ENCODE assay signal across 34 cellular contexts in the genomic region with DNA sequence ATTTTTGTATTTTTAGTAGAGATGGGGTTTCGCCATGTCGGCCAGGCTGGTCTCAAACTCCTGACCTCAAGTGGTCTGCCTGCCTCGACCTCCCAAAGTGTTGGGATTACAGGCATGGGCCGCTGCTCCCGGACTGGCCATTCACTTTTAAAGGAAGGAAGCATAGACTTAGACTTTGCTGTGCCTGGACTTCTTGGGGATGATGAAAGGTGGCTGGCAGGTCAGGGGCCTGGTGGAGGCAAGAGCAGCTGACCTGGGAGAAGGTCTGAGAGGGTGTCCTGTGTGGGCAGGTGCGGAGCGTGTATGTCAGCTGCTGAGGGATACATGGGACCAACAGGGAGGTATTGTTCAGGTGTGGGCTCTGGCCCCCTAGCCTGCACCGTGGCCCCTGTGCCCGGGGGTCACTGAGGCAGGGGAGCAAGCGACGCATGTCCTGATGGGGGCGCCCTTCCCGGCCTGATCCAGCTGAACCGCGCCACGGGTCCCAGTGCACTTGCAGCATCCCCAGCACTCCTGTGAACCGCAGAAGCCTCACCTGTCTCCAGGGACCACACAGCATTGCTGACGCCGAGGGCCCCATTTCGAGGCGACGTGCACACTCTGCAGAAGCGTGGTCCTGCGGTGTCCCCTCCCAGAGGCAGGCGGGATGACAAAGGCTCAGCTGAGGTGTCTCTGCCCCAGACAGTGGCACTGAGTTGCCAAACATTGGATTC. TPM values are rescaled to one million over a fixed set of nuclear protein-coding genes. Genes with fewer than 3 reads are reported as not detected.
DNase-seq lines count a peak whose midpoint lies in the region; ATAC-seq and TF ChIP-seq lines count a peak whose summit lies in the region.
"Had no signal": no experiment of that assay in that cellular context is flagged by ENCODE, and none has a peak within 500 bp of the region (broad histone marks: within the 10 kb centered on the region; RNA-seq: fewer than 3 reads in every experiment).

No MANE protein-coding gene starts in this region.

- no peaks in the 10 kb centered on the region for H3K9me3 ChIP-seq in A673 (ENCODE audit: low read depth, low read length, poor library complexity, severe bottlenecking)
- no peaks in the 10 kb centered on the region for H3K9me3 ChIP-seq in RWPE2 (ENCODE audit: severe bottlenecking)
- no peaks in the 10 kb centered on the region for H3K9me3 ChIP-seq in vagina
- H3K9me3 ChIP-seq: colonic mucosa, upper lobe of right lung had no signal

- no TSS peak for BruUV-seq in A673 (replicated peaks; lab: Mats Ljungman, UMichigan)

- ATAC-seq in RWPE2 (ENCODE audit: low read depth) (no peak), GM21717 (IDR thresholded peaks at IDR 0.05; ENCODE audit: unreplicated experiment) (no peak)
- ATAC-seq: activated CD8-positive, alpha-beta T cell treated with anti-CD3 and anti-CD28 coated beads, Interleukin-2, amount 10 ng/mL, durations not matched to agents 7 days and 5 days; effector memory CD8-positive, alpha-beta T cell; left colon; Panc1; right cardiac atrium; upper lobe of right lung had no signal

- H3K27me3 ChIP-seq in A673 (replicated peaks; ENCODE audit: insufficient read depth, low read depth, low read length, poor library complexity): no peaks in the 10 kb centered on the region
- no peaks in the 10 kb centered on the region for H3K27me3 ChIP-seq in H7 (ENCODE audit: control insufficient read depth, insufficient read depth, low read length)
- H3K27me3 ChIP-seq in RWPE2 (ENCODE audit: insufficient read depth, poor library complexity, severe bottlenecking): no peaks in the 10 kb centered on the region
- no peaks in the 10 kb centered on the region for H3K27me3 ChIP-seq in vagina
- H3K27me3 ChIP-seq: colonic mucosa, upper lobe of right lung had no signal

- POLR2A ChIA-PET in A673 (lab: Charles Lee; ENCODE audit: low non-redundant PET): no interaction called here

- H3K27ac ChIP-seq in A673 (ENCODE audit: low read depth, low read length, poor library complexity, severe bottlenecking): no peak overlapping the region
- H3K27ac ChIP-seq in RWPE2 (ENCODE audit: poor library complexity, severe bottlenecking): no peak overlapping the region
- no peak overlapping the region for H3K27ac ChIP-seq in vagina
- H3K27ac ChIP-seq: colonic mucosa, upper lobe of right lung, VCaP had no signal

- TF ChIP-seq POLR2A in vagina (IDR thresholded peaks at IDR 0.05): no peak

- DNase-seq in A673 (ENCODE audit: low spot score) (no peak), H7 (peak; percentile 75), RWPE2 (ENCODE audit: low spot score) (peak; percentile 54), mesenteric fat pad (ENCODE audit: low spot score) (peak; percentile 68), DMS114 treated with DMSO at 0.1 percent for 48 hours (lab: John Stamatoyannopoulos, UW; ENCODE audit: unreplicated experiment) (no peak), vagina (ENCODE audit: extremely low spot score in 2 of 2) (no peak)
- no peak for DNase-seq in activated CD8-positive, alpha-beta memory T cell treated with anti-CD3 and anti-CD28 coated beads, Interleukin-2, amount 50 U/mL, for 48 hours
- DNase-seq: ACHN; activated CD4-positive, alpha-beta T cell treated with anti-CD3 and anti-CD28 coated beads for 4 hours; activated CD8-positive, alpha-beta T cell treated with anti-CD3 and anti-CD28 coated beads, Interleukin-2, amount 10 ng/mL, durations not matched to agents 7 days and 5 days; activated naive CD8-positive, alpha-beta T cell treated with anti-CD3 and anti-CD28 coated beads, Interleukin-2, amount 10 ng/mL, durations not matched to agents 7 days and 5 days; CD4-positive, alpha-beta memory T cell; colonic mucosa; effector memory CD8-positive, alpha-beta T cell; erythroblast; IMR-90; left colon; NCI-H1092 treated with DMSO at 0.1 percent for 48 hours; NCI-H187; NCI-H2171; NCI-H524; NK-92 treated with Interleukin-12 subunit alpha and Interleukin-12 subunit beta, amount 100 ng/mL, for 24 hours; right cardiac atrium; stimulated activated CD4-positive, alpha-beta T cell treated with anti-CD3 and anti-CD28 coated beads, Interleukin-2, amount 100 ng/mL, for 24 hours; stimulated activated naive CD8-positive, alpha-beta T cell treated with anti-CD3 and anti-CD28 coated beads, Interleukin-15, Interleukin-2, amounts not matched to agents 100 U/mL and 50 U/mL, for 24 hours; SW 1271; T-helper 9 cell; upper lobe of right lung had no signal

- H3K4me3 ChIP-seq in A673 (ENCODE audit: low read depth, low read length, poor library complexity, severe bottlenecking) (no peak overlapping the region), H7 (ENCODE audit: insufficient read depth, low read depth, low read length) (no peak overlapping the region), RWPE2 (ENCODE audit: severe bottlenecking) (no peak overlapping the region), vagina (no peak overlapping the region)
- H3K4me3 ChIP-seq: colonic mucosa, upper lobe of right lung had no signal

- TF ChIP-seq CTCF in A673 (conservative IDR thresholded peaks at IDR 0.05; ENCODE audit: low read depth, low read length) (0 out of 2 replicates have a peak, but pooled peaks have one; percentile 17), RWPE2 (IDR thresholded peaks at IDR 0.05; ENCODE audit: poor library complexity, severe bottlenecking) (no peak), vagina (IDR thresholded peaks at IDR 0.05) (no peak)

- H3K4me1 ChIP-seq in A673 (ENCODE audit: insufficient read depth, low read length, poor library complexity, severe bottlenecking) (no peaks in the 10 kb centered on the region), RWPE2 (ENCODE audit: insufficient read depth, poor library complexity, severe bottlenecking) (no peaks in the 10 kb centered on the region), vagina (no peaks in the 10 kb centered on the region)
- H3K4me1 ChIP-seq: colonic mucosa, upper lobe of right lung had no signal

- no peaks in the 10 kb centered on the region for H3K36me3 ChIP-seq in A673 (ENCODE audit: insufficient read depth, low read length, poor library complexity, severe bottlenecking)
- H3K36me3 ChIP-seq in H7 (replicated peaks; ENCODE audit: control insufficient read depth, insufficient read depth, low read length): peaks cover 3% of the 10 kb centered on the region
- peaks cover 38% of the 10 kb centered on the region for H3K36me3 ChIP-seq in RWPE2 (ENCODE audit: low read depth)
- peaks cover 0 to 24% of the 10 kb centered on the region in 2 donors for H3K36me3 ChIP-seq in vagina
- H3K36me3 ChIP-seq: colonic mucosa had no signal

- CTCF ChIA-PET in A673 (lab: Charles Lee): no interaction called here

- intact Hi-C loops in A673 (cut with micrococcal nuclease; ENCODE audit: unreplicated experiment) (no loop called here), vagina (cut with DNase I) (no loop called here)

RNA-seq across cellular contexts. Expression of a gene that starts 23.1 kb away (rescaled TPM):
- total RNA-seq in A673 (2021): 69.4 and 72.8 TPM in 2 replicates
- total RNA-seq in H7 (2014; rRNA removed; shearing (Covaris generic)): 35.2 and 51.9 TPM in 2 replicates
- total RNA-seq in mesenteric fat pad: 26.4 TPM
- 26.8 TPM for total RNA-seq in vagina

RNA-seq across cellular contexts. Expression of a gene that starts 24.6 kb away (rescaled TPM):
- total RNA-seq in A673 (2021): 89.5 and 102 TPM in 2 replicates
- 49.4 and 83.8 TPM in 2 replicates for total RNA-seq in H7 (2014; rRNA removed; shearing (Covaris generic))
- total RNA-seq in mesenteric fat pad: 50.4 TPM
- 50.1 TPM for total RNA-seq in vagina

RNA-seq across cellular contexts. Expression of a gene that starts 58.5 kb away (rescaled TPM):
- not detected in 2 replicates for total RNA-seq in A673 (2021)
- total RNA-seq in H7 (2014; rRNA removed; shearing (Covaris generic)): 15.4 and 17.9 TPM in 2 replicates
- total RNA-seq in mesenteric fat pad: not detected
- 26.8 TPM for total RNA-seq in vagina
- total RNA-seq: activated CD8-positive, alpha-beta T cell treated with anti-CD3 and anti-CD28 coated beads, Interleukin-2, amount 10 ng/mL, durations not matched to agents 7 days and 5 days; activated naive CD8-positive, alpha-beta T cell treated with anti-CD3 and anti-CD28 coated beads, Interleukin-2, amount 10 ng/mL, durations not matched to agents 7 days and 5 days; aorta; B cell; CD4-positive, alpha-beta memory T cell; colonic mucosa; IMR-90; left colon; temporal lobe; upper lobe of right lung had no signal

Comparison
In these comparisons a context has a peak if more than half of its experiments do, and no peak if none do; other contexts are left out.
1. DNase-seq: peak in H7 (single experiment), RWPE2 (single experiment) and mesenteric fat pad (single experiment); none in A673 (single experiment), activated CD8-positive, alpha-beta memory T cell treated with anti-CD3 and anti-CD28 coated beads, Interleukin-2, amount 50 U/mL, for 48 hours (single experiment), DMS114 treated with DMSO at 0.1 percent for 48 hours (single experiment) and vagina (0 of 2).
2. RNA of a gene that starts 58.5 kb away (total RNA-seq): 26.8 TPM in vagina (single experiment) and 15.4 to 17.9 TPM in H7; not detected in A673 and not detected in mesenteric fat pad (single experiment); every median in the first group is over 10 times any median in the second.